In the genomic region with DNA sequence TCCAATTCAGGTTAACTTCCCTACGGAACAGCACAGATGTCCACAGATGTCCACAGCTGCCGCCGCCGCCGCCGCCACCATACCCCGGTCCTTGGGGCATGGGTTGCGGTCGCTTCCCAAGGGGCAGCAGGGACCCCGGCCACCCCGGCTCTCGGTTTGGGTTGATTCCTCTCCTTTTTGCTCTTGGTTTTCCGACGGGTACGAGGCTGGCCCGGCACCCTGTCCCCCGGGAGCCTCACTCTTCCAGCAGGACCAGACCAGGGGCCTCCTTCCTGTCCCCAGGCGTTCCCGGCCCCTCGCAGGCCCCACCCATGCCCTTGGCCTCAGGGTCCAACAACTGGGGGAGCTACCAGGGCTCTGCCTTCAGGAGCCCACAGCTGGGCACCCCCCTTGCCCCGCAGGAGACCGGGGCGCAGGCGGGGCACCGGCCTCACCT, we compare ENCODE assay signal across 9 cellular contexts.
"Had no signal": no experiment of that assay in that cellular context is flagged by ENCODE, and none has a peak within 500 bp of the region (broad histone marks: within the 10 kb centered on the region; RNA-seq: fewer than 3 reads in every experiment).

No MANE protein-coding gene starts in this region.

- H3K27ac ChIP-seq: thyroid gland had no signal

- H3K27me3 ChIP-seq: esophagus muscularis mucosa, thyroid gland had no signal

- H3K9me3 ChIP-seq: esophagus muscularis mucosa, thyroid gland had no signal

- H3K4me3 ChIP-seq: esophagus muscularis mucosa, thyroid gland had no signal

- DNase-seq: activated CD4-positive, alpha-beta memory T cell treated with anti-CD3 and anti-CD28 coated beads, Interleukin-2, amount 10 ng/mL, durations not matched to agents 7 days and 5 days; activated naive CD4-positive, alpha-beta T cell; amygdala; stimulated activated CD4-positive, alpha-beta T cell treated with anti-CD3 and anti-CD28 coated beads, Interleukin-12 subunit alpha, Interleukin-12 subunit beta, amount 100 ng/mL, for 4 hours; T-helper 9 cell; thyroid gland had no signal

- ATAC-seq: left lobe of liver, sciatic nerve had no signal
